ENCODE assay signal across 28 cellular contexts in the genomic region with DNA sequence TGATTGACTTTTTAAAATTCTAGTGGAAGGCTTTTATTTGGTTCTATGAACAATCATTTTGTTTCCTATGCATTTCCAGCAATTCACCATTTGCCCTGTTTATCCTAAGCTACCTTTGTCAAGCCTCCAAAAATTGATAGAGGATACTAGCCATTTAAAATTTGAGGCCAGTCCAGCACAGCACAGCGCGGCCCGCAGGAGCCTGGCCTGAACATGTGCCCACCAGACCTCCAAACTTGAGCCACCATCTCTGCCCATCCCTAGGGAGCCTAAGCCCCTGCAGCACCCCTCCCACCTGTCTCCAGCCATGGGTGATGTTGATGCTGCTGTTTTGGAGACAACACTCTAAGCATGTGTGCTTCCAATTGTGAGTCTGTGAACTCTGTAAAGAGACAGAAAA.
"Had no signal": no experiment of that assay in that cellular context is flagged by ENCODE, and none has a peak within 500 bp of the region (broad histone marks: within the 10 kb centered on the region; RNA-seq: fewer than 3 reads in every experiment).

No MANE protein-coding gene starts in this region.

- H3K4me3 Mint-ChIP-seq: naive thymus-derived CD8-positive, alpha-beta T cell; natural killer cell treated with Interleukin-12 subunit alpha and Interleukin-12 subunit beta and Interleukin-15 and Interleukin-18, amount 100 ng/mL, for 72 hours; nephron progenitor cell; neural crest cell; stimulated activated effector memory CD8-positive, alpha-beta T cell treated with anti-CD3 and anti-CD28 coated beads, Interleukin-12 subunit alpha, Interleukin-12 subunit beta, amount 100 ng/mL, for 72 hours; stimulated activated naive B cell treated with anti-CD40 and anti-IgM and Interleukin-4, amounts not matched to agents 10 μg/mL and 1 μg/mL and 100 μg/mL, for 72 hours; stimulated activated naive CD8-positive, alpha-beta T cell treated with anti-CD3 and anti-CD28 coated beads, Interleukin-15, Interleukin-2, amounts not matched to agents 100 ng/mL and 50 ng/mL, for 24 hours; type B pancreatic cell had no signal

- H2AFZ ChIP-seq: parathyroid adenoma had no signal

- DNase-seq: naive thymus-derived CD8-positive, alpha-beta T cell; nephron progenitor cell; occipital lobe; ovary; psoas muscle; right cardiac atrium; right lobe of liver; sigmoid colon; small intestine; stimulated activated CD4-positive, alpha-beta T cell treated with anti-CD3 and anti-CD28 coated beads, Interleukin-15, amount 100 ng/mL, for 24 hours; stimulated activated CD4-positive, alpha-beta T cell treated with anti-CD3 and anti-CD28 coated beads, Interleukin-2, amount 100 ng/mL, for 24 hours; stimulated activated CD4-positive, alpha-beta T cell treated with anti-CD3 and anti-CD28 coated beads, Interleukin-2, amount 100 ng/mL, for 48 hours; stimulated activated CD4-positive, alpha-beta T cell treated with anti-CD3 and anti-CD28 coated beads, Interleukin-4, amount 100 ng/mL, for 24 hours; stimulated activated naive B cell treated with anti-CD40 and anti-IgM and Interleukin-4, amounts not matched to agents 10 μg/mL and 1 μg/mL and 100 μg/mL, for 72 hours; stimulated activated naive CD4-positive, alpha-beta T cell treated with Interleukin-2 at 50 U/mL for 16 hours; stomach; thyroid gland; upper lobe of right lung; uterus had no signal

- H3K27ac Mint-ChIP-seq: naive thymus-derived CD8-positive, alpha-beta T cell; natural killer cell treated with Interleukin-12 subunit alpha and Interleukin-12 subunit beta and Interleukin-15 and Interleukin-18, amount 100 ng/mL, for 72 hours; nephron progenitor cell; progenitor cell of endocrine pancreas; stimulated activated effector memory CD8-positive, alpha-beta T cell treated with anti-CD3 and anti-CD28 coated beads, Interleukin-12 subunit alpha, Interleukin-12 subunit beta, amount 100 ng/mL, for 72 hours; stimulated activated naive B cell treated with anti-CD40 and anti-IgM and Interleukin-4, amounts not matched to agents 10 μg/mL and 1 μg/mL and 100 μg/mL, for 72 hours; stimulated activated naive CD8-positive, alpha-beta T cell treated with anti-CD3 and anti-CD28 coated beads, Interleukin-15, Interleukin-2, amounts not matched to agents 100 ng/mL and 50 ng/mL, for 24 hours; type B pancreatic cell had no signal

- H3K36me3 ChIP-seq: ovary, right lobe of liver, sigmoid colon, stomach, thoracic aorta, thyroid gland, tibial nerve, upper lobe of right lung, uterus had no signal

- H3K9me3 ChIP-seq: right lobe of liver, thyroid gland, uterus had no signal

- H3K4me1 ChIP-seq: parathyroid adenoma, psoas muscle, right lobe of liver, sigmoid colon, stomach, thyroid gland, tibial nerve, upper lobe of right lung, uterus had no signal

- H3K27ac ChIP-seq: ovary, parathyroid adenoma, psoas muscle, right lobe of liver, sigmoid colon, stomach, thoracic aorta, thyroid gland, tibial nerve, upper lobe of right lung, uterus had no signal

- H3K27me3 Mint-ChIP-seq: progenitor cell of endocrine pancreas, type B pancreatic cell had no signal

- ATAC-seq: naive thymus-derived CD8-positive, alpha-beta T cell; natural killer cell treated with Interleukin-12 subunit alpha and Interleukin-12 subunit beta and Interleukin-15 and Interleukin-18, amount 100 ng/mL, for 72 hours; psoas muscle; right cardiac atrium; right lobe of liver; stimulated activated effector memory CD8-positive, alpha-beta T cell treated with anti-CD3 and anti-CD28 coated beads, Interleukin-12 subunit alpha, Interleukin-12 subunit beta, amount 100 ng/mL, for 72 hours; stimulated activated naive B cell treated with anti-CD40 and anti-IgM and Interleukin-4, amounts not matched to agents 10 μg/mL and 1 μg/mL and 100 μg/mL, for 72 hours; upper lobe of right lung had no signal

- H3K36me3 Mint-ChIP-seq: stimulated activated effector memory CD8-positive, alpha-beta T cell treated with anti-CD3 and anti-CD28 coated beads, Interleukin-12 subunit alpha, Interleukin-12 subunit beta, amount 100 ng/mL, for 72 hours; type B pancreatic cell had no signal

- H3K27me3 ChIP-seq: ovary, right lobe of liver, sigmoid colon, thyroid gland, tibial nerve, upper lobe of right lung, uterus had no signal

- H3K9ac ChIP-seq: parathyroid adenoma had no signal

- H3K4me3 ChIP-seq: ovary, psoas muscle, right lobe of liver, sigmoid colon, stomach, thoracic aorta, thyroid gland, tibial nerve, upper lobe of right lung, uterus had no signal

- H3K4me1 Mint-ChIP-seq: naive thymus-derived CD8-positive, alpha-beta T cell; nephron progenitor cell; neural crest cell; stimulated activated effector memory CD8-positive, alpha-beta T cell treated with anti-CD3 and anti-CD28 coated beads, Interleukin-12 subunit alpha, Interleukin-12 subunit beta, amount 100 ng/mL, for 72 hours; stimulated activated naive B cell treated with anti-CD40 and anti-IgM and Interleukin-4, amounts not matched to agents 10 μg/mL and 1 μg/mL and 100 μg/mL, for 72 hours had no signal

- H3K9me3 Mint-ChIP-seq: natural killer cell treated with Interleukin-12 subunit alpha and Interleukin-12 subunit beta and Interleukin-15 and Interleukin-18, amount 100 ng/mL, for 72 hours had no signal
